8 cellular contexts compared by ENCODE assay signal in the genomic region with DNA sequence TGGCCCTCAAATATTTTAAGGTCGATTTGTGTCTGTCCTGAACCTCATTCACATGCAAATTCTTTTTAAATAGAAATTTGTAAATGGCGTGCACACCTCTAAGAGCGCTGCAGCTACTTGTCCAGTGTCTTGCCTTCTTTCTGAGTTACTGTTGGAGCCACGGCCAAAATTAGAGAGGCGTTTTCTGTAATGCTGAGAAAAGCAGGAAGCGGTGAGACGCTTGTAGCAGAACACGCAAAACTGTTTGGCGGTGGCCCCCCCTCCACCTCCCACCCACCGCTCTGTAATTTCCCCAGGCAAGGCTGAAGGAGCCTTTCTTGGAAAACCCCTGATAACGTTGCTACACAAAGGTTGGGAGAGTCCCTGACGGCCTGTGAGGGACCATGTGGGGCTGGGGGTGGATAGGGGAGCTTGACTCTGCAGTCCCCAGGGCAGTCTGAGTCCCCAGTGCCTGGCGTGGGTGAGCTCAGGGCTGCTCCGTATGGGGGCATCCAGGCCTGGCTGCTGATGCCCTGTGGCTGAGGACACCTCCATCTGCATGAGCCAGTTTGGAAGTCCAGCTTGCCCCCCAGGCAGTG.
DNase-seq lines count a peak whose midpoint lies in the region; ATAC-seq, FAIRE-seq and TF ChIP-seq lines count a peak whose summit lies in the region.

No MANE protein-coding gene starts in this region.

- H4K20me1 ChIP-seq in OCI-LY7 (ENCODE audit: insufficient read depth, low read length), result no peaks in the 10 kb centered on the region

- peak overlapping the region; percentile 46 for H3K4me3 Mint-ChIP-seq in CD4-positive, alpha-beta T cell

- H3K4me3 ChIP-seq in OCI-LY7 (ENCODE audit: low read depth, low read length, poor library complexity, severe bottlenecking), result no peak overlapping the region

- H3K27ac ChIP-seq in CD4-positive, alpha-beta T cell (ENCODE audit: low read depth, low read length), result no peak overlapping the region
- no peak overlapping the region for H3K27ac ChIP-seq in OCI-LY7 (ENCODE audit: low read depth, low read length, poor library complexity, severe bottlenecking)

- no peaks in the 10 kb centered on the region for H3K4me1 ChIP-seq in OCI-LY7 (ENCODE audit: insufficient read depth, low read length, poor library complexity, severe bottlenecking)

- no peaks in the 10 kb centered on the region for H3K79me2 ChIP-seq in OCI-LY7 (ENCODE audit: insufficient read depth, low read depth, low read length)

- FAIRE-seq in HTR-8/SVneo (lab: Jason Lieb, UNC), result no peak

- H2AFZ ChIP-seq in OCI-LY7 (ENCODE audit: low read length), result no peak overlapping the region

- no peaks in the 10 kb centered on the region for H3K36me3 ChIP-seq in OCI-LY7 (ENCODE audit: insufficient read depth, low read length)

- DNase-seq in CD4-positive, alpha-beta T cell, result peak; percentile 15 to 51 (median 36)
- DNase-seq in OCI-LY7 (ENCODE audit: low spot score), result peak; percentile 7
- peak; percentile 47 to 83 for DNase-seq in activated naive CD4-positive, alpha-beta T cell treated with anti-CD3 and anti-CD28 coated beads, Interleukin-2, amount 50 U/mL, for 72 hours (ENCODE audit: low spot score in 2 of 2)
- DNase-seq in stimulated activated CD8-positive, alpha-beta memory T cell treated with anti-CD3 and anti-CD28 coated beads, Interleukin-2, amount 100 ng/mL, for 48 hours (ENCODE audit: low read depth in 2 of 2), result peak; percentile 60 to 62
- no peak for DNase-seq in LoVo (ENCODE audit: low spot score)
- DNase-seq in HTR-8/SVneo (ENCODE audit: insufficient read length, low spot score), result no peak

- no TSS peak for BruUV-seq in OCI-LY7 (replicated peaks; lab: Mats Ljungman, UMichigan)

- H3K27me3 Mint-ChIP-seq in CD4-positive, alpha-beta T cell, result no peaks in the 10 kb centered on the region

- H3K9me3 ChIP-seq in CD4-positive, alpha-beta T cell (ENCODE audit: control insufficient read depth, low read length), result no peaks in the 10 kb centered on the region
- no peaks in the 10 kb centered on the region for H3K9me3 ChIP-seq in OCI-LY7 (ENCODE audit: low read length)

- TF ChIP-seq CTCF in CD4-positive, alpha-beta T cell (IDR thresholded peaks at IDR 0.05), result no peak
- no peak for TF ChIP-seq CTCF in OCI-LY7 (conservative IDR thresholded peaks at IDR 0.05; ENCODE audit: low read length)

- intact Hi-C loops in CD4-positive, alpha-beta T cell (cut with DNase I, micrococcal nuclease), result loop anchor here in 1 of 2 experiments (5.0 kb wide), 1 partner anchor 41 kb away; no protein-coding TSS in a partner anchor
- intact Hi-C loops in OCI-LY7 (cut with micrococcal nuclease; ENCODE audit: unreplicated experiment), result no loop called here

- POLR2A ChIA-PET in CD4-positive, alpha-beta T cell (lab: Charles Lee), result interaction anchor here (0.8 to 1.9 kb wide), 2 partner anchors 10 to 42 kb away, joined by 3 to 6 read pairs; no protein-coding TSS in a partner anchor
- POLR2A ChIA-PET in OCI-LY7 (lab: Charles Lee), result interaction anchor here (0.7 kb wide), 1 partner anchor 11 kb away, joined by 3 read pairs; no protein-coding TSS in a partner anchor

- H3K36me3 Mint-ChIP-seq in CD4-positive, alpha-beta T cell (ENCODE audit: low read depth), result no peaks in the 10 kb centered on the region
- peaks cover 0 to 10% of the 10 kb centered on the region in 2 donors for H3K36me3 Mint-ChIP-seq in activated naive CD4-positive, alpha-beta T cell treated with anti-CD3 and anti-CD28 coated beads, Interleukin-2, amount 50 U/mL, for 72 hours

- H3K4me1 Mint-ChIP-seq in CD4-positive, alpha-beta T cell (ENCODE audit: low read depth), result peaks cover 16% of the 10 kb centered on the region

- H3K9me3 Mint-ChIP-seq in CD4-positive, alpha-beta T cell, result no peaks in the 10 kb centered on the region
- peaks cover 0 to 5% of the 10 kb centered on the region in 2 donors for H3K9me3 Mint-ChIP-seq in activated naive CD4-positive, alpha-beta T cell treated with anti-CD3 and anti-CD28 coated beads, Interleukin-2, amount 50 U/mL, for 72 hours

- H3K27ac Mint-ChIP-seq in CD4-positive, alpha-beta T cell, result peak overlapping the region; percentile 44
- peak overlapping the region; percentile 65 to 82 for H3K27ac Mint-ChIP-seq in activated naive CD4-positive, alpha-beta T cell treated with anti-CD3 and anti-CD28 coated beads, Interleukin-2, amount 50 U/mL, for 72 hours

- ATAC-seq in CD4-positive, alpha-beta T cell (ENCODE audit: poor library complexity), result peak; percentile 92
- ATAC-seq in GM21423 (IDR thresholded peaks at IDR 0.05; ENCODE audit: unreplicated experiment) (peak; percentile 75), GM18858 (IDR thresholded peaks at IDR 0.05; ENCODE audit: unreplicated experiment) (no peak)
- peak; percentile 97 for ATAC-seq in activated naive CD4-positive, alpha-beta T cell treated with anti-CD3 and anti-CD28 coated beads, Interleukin-2, amount 50 U/mL, for 72 hours

- CTCF ChIA-PET in CD4-positive, alpha-beta T cell (lab: Charles Lee), result interaction anchor here (1.1 kb wide), 1 partner anchor 9 kb away, joined by 3 read pairs; no protein-coding TSS in a partner anchor
- CTCF ChIA-PET in OCI-LY7 (lab: Charles Lee; ENCODE audit: unreplicated experiment), result no interaction called here

- H3K27me3 ChIP-seq in CD4-positive, alpha-beta T cell (ENCODE audit: control insufficient read depth, insufficient read depth, low read length), result no peaks in the 10 kb centered on the region

- no peak overlapping the region for H3K4me2 ChIP-seq in OCI-LY7 (ENCODE audit: low read length)

- H3K9me2 ChIP-seq in OCI-LY7 (ENCODE audit: insufficient read depth, low read length), result no peaks in the 10 kb centered on the region

Comparison
In these comparisons a context has a peak if more than half of its experiments do, and no peak if none do; other contexts are left out.
1. DNase-seq: peak in CD4-positive, alpha-beta T cell (10 of 10), OCI-LY7 (single experiment), activated naive CD4-positive, alpha-beta T cell treated with anti-CD3 and anti-CD28 coated beads, Interleukin-2, amount 50 U/mL, for 72 hours (2 of 2) and stimulated activated CD8-positive, alpha-beta memory T cell treated with anti-CD3 and anti-CD28 coated beads, Interleukin-2, amount 100 ng/mL, for 48 hours (2 of 2); none in LoVo (single experiment) and HTR-8/SVneo (single experiment).